In genomic region chr15:72397780-72398179, GRCh38 we compare ENCODE assay signal across 1 cellular context.
TF ChIP-seq lines count a peak whose summit lies in the region.

No MANE protein-coding gene starts in this region.

TF ChIP-seq in HepG2, 621 proteins besides CTCF, POLR2A, EP300 and RAD21 (continued from another document):
- TF ChIP-seq ZNF513 (CRISPR knock-in tag; conservative IDR thresholded peaks at IDR 0.05) (no peak), ATF3 (CRISPR knock-in tag; IDR thresholded peaks at IDR 0.05) (no peak), CENPX (CRISPR knock-in tag; IDR thresholded peaks at IDR 0.05) (no peak), ZNF235 (CRISPR knock-in tag; IDR thresholded peaks at IDR 0.05; ENCODE audit: borderline replicate concordance) (no peak), SAFB2 (CRISPR knock-in tag; IDR thresholded peaks at IDR 0.05; ENCODE audit: borderline replicate concordance, low read depth) (no peak), ZNF883 (CRISPR knock-in tag; IDR thresholded peaks at IDR 0.05; ENCODE audit: not compliant biosample characterization) (no peak), FOXA3 (CRISPR knock-in tag; IDR thresholded peaks at IDR 0.05) (no peak)
TF ChIP-seq in HepG2: peak in this region for 0.
